Comparison of ENCODE assay signal across 17 cellular contexts in the genomic region with DNA sequence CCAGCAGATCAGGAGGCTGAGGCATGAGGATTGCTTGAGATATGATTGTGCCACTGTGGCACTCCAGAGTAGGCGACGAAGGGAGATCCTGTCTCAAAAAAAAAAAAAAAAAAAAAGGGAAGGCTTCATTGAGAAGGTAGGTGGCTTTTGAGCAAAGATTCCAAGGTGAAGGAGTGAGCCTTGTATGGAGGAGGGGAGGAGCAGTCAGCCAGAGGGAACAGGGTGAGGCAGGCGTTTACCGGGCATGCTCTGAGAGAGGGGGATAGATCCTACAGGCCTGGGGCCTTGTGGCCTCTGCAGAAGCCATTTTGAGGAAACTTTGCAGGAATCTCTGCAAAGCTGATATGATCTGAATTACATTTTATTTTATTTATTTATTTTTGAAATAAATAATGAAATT. TPM values are rescaled to one million over a fixed set of nuclear protein-coding genes. Genes with fewer than 3 reads are reported as not detected.
"Had no signal": no experiment of that assay in that cellular context is flagged by ENCODE, and none has a peak within 500 bp of the region (broad histone marks: within the 10 kb centered on the region; RNA-seq: fewer than 3 reads in every experiment).

No MANE protein-coding gene starts in this region.

- DNase-seq: activated CD4-positive, alpha-beta T cell treated with anti-CD3 and anti-CD28 coated beads, Interleukin-2, amount 50 U/mL, for 1 hour; activated CD4-positive, CD25-positive, alpha-beta regulatory T cell; activated CD8-positive, alpha-beta memory T cell treated with anti-CD3 and anti-CD28 coated beads, Interleukin-2, amount 10 ng/mL, durations not matched to agents 7 days and 5 days; activated naive CD4-positive, alpha-beta T cell; aorta; left cardiac atrium; mucosa of descending colon; stimulated activated CD4-positive, alpha-beta T cell treated with anti-CD3 and anti-CD28 coated beads, Interleukin-2, amount 100 ng/mL, for 48 hours; stimulated activated naive CD8-positive, alpha-beta T cell treated with anti-CD3 and anti-CD28 coated beads, Interleukin-15, Interleukin-2, amounts not matched to agents 100 U/mL and 50 U/mL, for 24 hours had no signal

- H3K9me3 Mint-ChIP-seq: nephron had no signal

- H3K27me3 ChIP-seq: breast epithelium, esophagus muscularis mucosa had no signal

- ATAC-seq: activated CD8-positive, alpha-beta memory T cell treated with anti-CD3 and anti-CD28 coated beads, Interleukin-2, amount 10 ng/mL, durations not matched to agents 7 days and 5 days; left cardiac atrium; mucosa of descending colon; stimulated activated naive CD8-positive, alpha-beta T cell treated with anti-CD3 and anti-CD28 coated beads, Interleukin-15, Interleukin-2, amounts not matched to agents 100 U/mL and 50 U/mL, for 24 hours had no signal

- H3K9me3 ChIP-seq: breast epithelium, esophagus muscularis mucosa, mucosa of descending colon had no signal

- H3K4me1 ChIP-seq: breast epithelium had no signal

- H3K36me3 ChIP-seq: breast epithelium, esophagus muscularis mucosa had no signal

- H3K4me3 ChIP-seq: breast epithelium, esophagus muscularis mucosa, lung, mucosa of descending colon had no signal

- H3K4me3 Mint-ChIP-seq: activated CD8-positive, alpha-beta memory T cell treated with anti-CD3 and anti-CD28 coated beads, Interleukin-2, amount 10 ng/mL, durations not matched to agents 7 days and 5 days had no signal

- H3K27ac Mint-ChIP-seq: activated CD8-positive, alpha-beta memory T cell treated with anti-CD3 and anti-CD28 coated beads, Interleukin-2, amount 10 ng/mL, durations not matched to agents 7 days and 5 days had no signal

- H3K27me3 Mint-ChIP-seq: activated CD8-positive, alpha-beta memory T cell treated with anti-CD3 and anti-CD28 coated beads, Interleukin-2, amount 10 ng/mL, durations not matched to agents 7 days and 5 days had no signal

RNA-seq across cellular contexts. Expression of a gene that starts 35.7 kb away (rescaled TPM):
- total RNA-seq: chondrocyte, osteocyte, SK-MEL-5, temporal lobe had no signal
